In the genomic region with DNA sequence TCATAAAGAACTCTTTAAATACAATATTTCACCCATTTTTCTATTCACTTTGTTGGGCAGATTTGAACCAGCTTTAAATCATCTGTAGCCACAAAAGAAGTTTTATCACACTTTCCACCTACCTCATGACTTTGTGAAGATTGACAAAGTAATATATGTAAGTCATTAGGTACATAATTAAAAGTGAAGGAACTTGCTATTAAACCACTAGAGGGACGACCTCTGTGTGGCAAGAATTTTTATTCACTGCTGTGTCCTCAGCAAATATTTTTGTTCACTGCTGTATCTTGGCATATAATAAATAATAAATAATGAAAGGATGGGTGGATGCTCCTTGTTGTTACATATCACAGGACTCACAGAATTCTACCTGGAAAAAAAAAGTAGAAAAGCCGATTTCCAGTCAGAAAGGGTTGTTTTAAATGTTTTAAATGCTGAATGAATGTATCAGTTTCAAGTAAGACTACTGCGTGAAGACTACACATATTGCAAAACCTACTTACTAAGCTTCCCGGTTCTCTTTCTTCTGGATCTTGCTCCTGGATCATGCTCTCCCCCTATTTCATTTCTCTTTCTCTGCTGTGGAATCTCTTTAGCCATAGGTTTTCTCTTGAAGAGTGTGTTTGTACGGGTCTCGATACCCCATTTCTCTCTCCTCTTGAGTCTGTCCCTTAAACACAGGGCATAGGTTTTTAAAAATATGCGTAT, we compare ENCODE assay signal across 10 cellular contexts. TPM values are rescaled to one million over a fixed set of nuclear protein-coding genes. Genes with fewer than 3 reads are reported as not detected.
DNase-seq lines count a peak whose midpoint lies in the region; ATAC-seq and TF ChIP-seq lines count a peak whose summit lies in the region.
"Had no signal": no experiment of that assay in that cellular context is flagged by ENCODE, and none has a peak within 500 bp of the region (broad histone marks: within the 10 kb centered on the region; RNA-seq: fewer than 3 reads in every experiment).

No MANE protein-coding gene starts in this region.

- no peaks in the 10 kb centered on the region for H3K36me3 ChIP-seq in upper lobe of right lung

- H3K4me3 Mint-ChIP-seq in stimulated activated naive CD8-positive, alpha-beta T cell treated with anti-CD3 and anti-CD28 coated beads, Interleukin-15, amount 100 ng/mL, for 72 hours: peak overlapping the region in 1 of 2 donors; percentile 33
- no peak overlapping the region for H3K4me3 Mint-ChIP-seq in activated naive CD8-positive, alpha-beta T cell

- no peaks in the 10 kb centered on the region for H3K9me3 ChIP-seq in upper lobe of right lung
- H3K9me3 ChIP-seq: SJCRH30 had no signal

- H3K4me1 ChIP-seq in upper lobe of right lung: peaks cover 52% of the 10 kb centered on the region

- peaks cover 6% of the 10 kb centered on the region for H3K36me3 Mint-ChIP-seq in activated naive CD8-positive, alpha-beta T cell

- TF ChIP-seq CTCF in upper lobe of right lung (IDR thresholded peaks at IDR 0.05): no peak

- ATAC-seq in stimulated activated naive CD8-positive, alpha-beta T cell treated with anti-CD3 and anti-CD28 coated beads, Interleukin-15, Interleukin-2, amounts not matched to agents 100 U/mL and 50 U/mL, for 24 hours: peak; percentile 20
- ATAC-seq in stimulated activated naive CD8-positive, alpha-beta T cell treated with anti-CD3 and anti-CD28 coated beads, Interleukin-15, amount 100 ng/mL, for 72 hours: no peak
- no peak for ATAC-seq in upper lobe of right lung

- H3K4me3 ChIP-seq in upper lobe of right lung: no peak overlapping the region
- H3K4me3 ChIP-seq: SJCRH30 had no signal

- no peaks in the 10 kb centered on the region for H3K9me3 Mint-ChIP-seq in stimulated activated naive CD8-positive, alpha-beta T cell treated with anti-CD3 and anti-CD28 coated beads, Interleukin-15, amount 100 ng/mL, for 72 hours
- H3K9me3 Mint-ChIP-seq in activated naive CD8-positive, alpha-beta T cell (ENCODE audit: low read depth): no peaks in the 10 kb centered on the region

- peak overlapping the region in 1 of 2 donors; percentile 85 for H3K27ac Mint-ChIP-seq in stimulated activated naive CD8-positive, alpha-beta T cell treated with anti-CD3 and anti-CD28 coated beads, Interleukin-15, amount 100 ng/mL, for 72 hours
- peak overlapping the region; percentile 94 for H3K27ac Mint-ChIP-seq in activated naive CD8-positive, alpha-beta T cell

- intact Hi-C loops in upper lobe of right lung (cut with DNase I): no loop called here

- peaks cover 80% of the 10 kb centered on the region for H3K4me1 Mint-ChIP-seq in stimulated activated naive CD8-positive, alpha-beta T cell treated with anti-CD3 and anti-CD28 coated beads, Interleukin-15, amount 100 ng/mL, for 72 hours
- H3K4me1 Mint-ChIP-seq in activated naive CD8-positive, alpha-beta T cell (ENCODE audit: low read depth): peaks cover 76% of the 10 kb centered on the region

- no peaks in the 10 kb centered on the region for H3K27me3 ChIP-seq in upper lobe of right lung
- H3K27me3 ChIP-seq: SJCRH30 had no signal

- H3K27me3 Mint-ChIP-seq in stimulated activated naive CD8-positive, alpha-beta T cell treated with anti-CD3 and anti-CD28 coated beads, Interleukin-15, amount 100 ng/mL, for 72 hours: no peaks in the 10 kb centered on the region
- no peaks in the 10 kb centered on the region for H3K27me3 Mint-ChIP-seq in activated naive CD8-positive, alpha-beta T cell

- DNase-seq in stimulated activated naive CD8-positive, alpha-beta T cell treated with anti-CD3 and anti-CD28 coated beads, Interleukin-15, Interleukin-2, amounts not matched to agents 100 U/mL and 50 U/mL, for 24 hours: no peak
- DNase-seq in stimulated activated naive CD8-positive, alpha-beta T cell treated with anti-CD3 and anti-CD28 coated beads, Interleukin-15, amount 100 ng/mL, for 72 hours: no peak
- DNase-seq in left kidney (ENCODE audit: low read depth, low spot score) (peak; percentile 2), NCI-H524 treated with DMSO at 0.1 percent for 48 hours (lab: John Stamatoyannopoulos, UW) (no peak), upper lobe of right lung (no peak), T1000 (lab: John Stamatoyannopoulos, UW) (no peak)
- DNase-seq in effector CD8-positive, alpha-beta T cell (lab: John Stamatoyannopoulos, UW): no peak
- DNase-seq: NCI-H146, SJCRH30 had no signal

- H3K27ac ChIP-seq in upper lobe of right lung: no peak overlapping the region
- H3K27ac ChIP-seq: SJCRH30 had no signal

RNA-seq across cellular contexts. Expression of a gene that starts 44.8 kb away (rescaled TPM):
- 72.9 TPM for total RNA-seq in upper lobe of right lung
